In the genomic region with DNA sequence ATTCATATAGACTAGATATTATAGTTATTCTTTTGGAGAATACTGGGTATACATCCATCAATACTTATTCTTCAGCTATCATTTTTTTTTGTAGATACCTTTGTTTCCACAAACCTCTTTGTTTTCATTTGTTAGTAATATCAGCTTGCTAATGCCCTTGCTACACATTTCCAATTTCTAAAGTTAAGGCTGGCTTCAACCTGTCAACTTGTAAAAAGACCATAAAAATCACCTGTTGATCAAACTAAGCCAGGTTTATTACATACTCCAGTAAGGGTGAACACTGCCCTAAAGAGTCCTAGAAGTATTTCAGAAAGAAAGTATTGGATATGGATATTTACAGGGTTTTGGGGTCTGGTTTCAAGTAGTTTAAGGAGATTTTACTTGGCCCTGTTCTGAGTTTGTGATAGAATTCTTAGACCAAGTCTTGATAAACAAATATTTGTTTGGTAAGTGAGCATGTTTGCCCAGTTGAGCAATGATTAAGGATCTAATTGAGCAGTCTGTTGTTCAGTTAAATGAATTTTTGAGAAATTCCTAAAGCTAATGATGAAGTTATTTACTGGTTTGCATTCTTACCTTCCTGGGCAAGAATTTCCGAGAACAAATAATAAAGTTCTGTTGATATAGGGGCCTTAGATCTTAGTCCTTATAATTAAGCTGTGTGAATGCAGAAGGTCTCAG, we compare ENCODE assay signal across 1 cellular context.
TF ChIP-seq lines count a peak whose summit lies in the region.

No MANE protein-coding gene starts in this region.

TF ChIP-seq in HepG2, 621 proteins besides CTCF, POLR2A, EP300 and RAD21 (continued from another document):
- TF ChIP-seq, protein P1, sequence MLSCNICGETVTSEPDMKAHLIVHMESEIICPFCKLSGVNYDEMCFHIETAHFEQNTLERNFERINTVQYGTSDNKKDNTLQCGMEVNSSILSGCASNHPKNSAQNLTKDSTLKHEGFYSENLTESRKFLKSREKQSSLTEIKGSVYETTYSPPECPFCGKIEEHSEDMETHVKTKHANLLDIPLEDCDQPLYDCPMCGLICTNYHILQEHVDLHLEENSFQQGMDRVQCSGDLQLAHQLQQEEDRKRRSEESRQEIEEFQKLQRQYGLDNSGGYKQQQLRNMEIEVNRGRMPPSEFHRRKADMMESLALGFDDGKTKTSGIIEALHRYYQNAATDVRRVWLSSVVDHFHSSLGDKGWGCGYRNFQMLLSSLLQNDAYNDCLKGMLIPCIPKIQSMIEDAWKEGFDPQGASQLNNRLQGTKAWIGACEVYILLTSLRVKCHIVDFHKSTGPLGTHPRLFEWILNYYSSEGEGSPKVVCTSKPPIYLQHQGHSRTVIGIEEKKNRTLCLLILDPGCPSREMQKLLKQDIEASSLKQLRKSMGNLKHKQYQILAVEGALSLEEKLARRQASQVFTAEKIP (CRISPR knock-in tag; IDR thresholded peaks at IDR 0.05; ENCODE audit: borderline replicate concordance), result no peak
- no peak for TF ChIP-seq ZNF3 (CRISPR knock-in tag; IDR thresholded peaks at IDR 0.05)
- no peak for TF ChIP-seq ZBTB42 (CRISPR knock-in tag; IDR thresholded peaks at IDR 0.05)
- TF ChIP-seq SMAD3 (CRISPR knock-in tag; IDR thresholded peaks at IDR 0.05), result no peak
- TF ChIP-seq NFE2L1 (CRISPR knock-in tag; IDR thresholded peaks at IDR 0.05; ENCODE audit: borderline replicate concordance), result no peak
- TF ChIP-seq FOXP1 (IDR thresholded peaks at IDR 0.05), result no peak
- peak; percentile 60; the same call in 1 of the 2 replicates for TF ChIP-seq FOXP1 (CRISPR knock-in tag; IDR thresholded peaks at IDR 0.05)
- TF ChIP-seq SOX6 (IDR thresholded peaks at IDR 0.05), result no peak
- peak; percentile 12; the same call in 1 of the 2 replicates for TF ChIP-seq SOX6 (CRISPR knock-in tag; IDR thresholded peaks at IDR 0.05)
- peak; percentile 21; the same call in 1 of the 2 replicates for TF ChIP-seq MIXL1 (CRISPR knock-in tag; IDR thresholded peaks at IDR 0.05)
- no peak for TF ChIP-seq ZNF598 (CRISPR knock-in tag; IDR thresholded peaks at IDR 0.05; ENCODE audit: borderline replicate concordance)
- no peak for TF ChIP-seq BCLAF1 (IDR thresholded peaks at IDR 0.05)
- no peak for TF ChIP-seq ZNF761 (CRISPR knock-in tag; conservative IDR thresholded peaks at IDR 0.05)
- no peak for TF ChIP-seq HNRNPL (IDR thresholded peaks at IDR 0.05; ENCODE audit: low read depth, low read length)
- no peak for TF ChIP-seq SNAPC2 (CRISPR knock-in tag; IDR thresholded peaks at IDR 0.05)
- TF ChIP-seq, protein P2, sequence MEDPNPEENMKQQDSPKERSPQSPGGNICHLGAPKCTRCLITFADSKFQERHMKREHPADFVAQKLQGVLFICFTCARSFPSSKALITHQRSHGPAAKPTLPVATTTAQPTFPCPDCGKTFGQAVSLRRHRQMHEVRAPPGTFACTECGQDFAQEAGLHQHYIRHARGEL (CRISPR knock-in tag; IDR thresholded peaks at IDR 0.05), result no peak
- TF ChIP-seq RERE (CRISPR knock-in tag; IDR thresholded peaks at IDR 0.05; ENCODE audit: low read depth), result no peak
- TF ChIP-seq ZNF720 (CRISPR knock-in tag; IDR thresholded peaks at IDR 0.05), result no peak
- no peak for TF ChIP-seq KDM2A (CRISPR knock-in tag; IDR thresholded peaks at IDR 0.05; ENCODE audit: borderline replicate concordance, low read depth)
- TF ChIP-seq CHD2 (IDR thresholded peaks at IDR 0.05; ENCODE audit: low read depth, low read length), result no peak
- no peak for TF ChIP-seq KIAA2018 (CRISPR knock-in tag; IDR thresholded peaks at IDR 0.05; ENCODE audit: borderline replicate concordance)
- no peak for TF ChIP-seq REL (CRISPR knock-in tag; conservative IDR thresholded peaks at IDR 0.05)
